In the genomic region with DNA sequence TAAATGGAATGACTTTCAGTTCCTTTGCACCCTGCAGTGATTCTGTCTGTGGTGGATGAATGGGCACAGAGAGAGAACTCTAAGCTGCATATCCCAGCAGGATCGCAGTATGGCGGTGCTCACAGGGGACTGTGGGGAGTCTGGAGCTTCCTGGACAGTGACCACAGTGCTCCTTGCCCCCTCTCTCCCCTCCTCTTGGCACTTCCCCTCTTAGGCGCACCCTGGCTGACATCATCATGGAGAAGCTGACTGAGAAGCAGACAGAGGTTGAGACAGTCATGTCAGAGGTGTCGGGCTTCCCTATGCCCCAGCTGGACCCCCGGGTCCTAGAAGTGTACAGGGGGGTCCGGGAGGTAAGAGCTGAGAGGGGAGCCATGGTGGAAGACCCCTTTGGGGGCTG, we compare ENCODE assay signal across 18 cellular contexts. TPM values are rescaled to one million over a fixed set of nuclear protein-coding genes. Genes with fewer than 3 reads are reported as not detected.
A peak's percentile ranks its signal among the peaks of the same experiment; 100 is the strongest.
DNase-seq lines count a peak whose midpoint lies in the region; ATAC-seq and TF ChIP-seq lines count a peak whose summit lies in the region.
"Had no signal": no experiment of that assay in that cellular context is flagged by ENCODE, and none has a peak within 500 bp of the region (broad histone marks: within the 10 kb centered on the region; RNA-seq: fewer than 3 reads in every experiment).

No MANE protein-coding gene starts in this region.

- H3K4me3 Mint-ChIP-seq in CD14-positive monocyte, result no peak overlapping the region
- no peak overlapping the region for H3K4me3 Mint-ChIP-seq in activated naive CD8-positive, alpha-beta T cell treated with anti-CD3 and anti-CD28 coated beads for 36 hours
- no peak overlapping the region for H3K4me3 Mint-ChIP-seq in natural killer cell treated with Interleukin-12 subunit alpha and Interleukin-12 subunit beta and Interleukin-15 and Interleukin-18, amount 100 ng/mL, for 72 hours

- H3K27ac ChIP-seq in KOPT-K1 (ENCODE audit: low read depth, low read length, poor library complexity, severe bottlenecking), result peak overlapping the region; percentile 14
- no peak overlapping the region for H3K27ac ChIP-seq in smooth muscle cell (ENCODE audit: low read depth)
- H3K27ac ChIP-seq: GM23248, SK-N-MC had no signal

- peaks cover 7% of the 10 kb centered on the region for H3K4me1 Mint-ChIP-seq in CD14-positive monocyte
- H3K4me1 Mint-ChIP-seq in activated naive CD8-positive, alpha-beta T cell treated with anti-CD3 and anti-CD28 coated beads for 36 hours, result peaks cover 33% of the 10 kb centered on the region
- peaks cover 39 to 53% of the 10 kb centered on the region in 2 donors for H3K4me1 Mint-ChIP-seq in natural killer cell treated with Interleukin-12 subunit alpha and Interleukin-12 subunit beta and Interleukin-15 and Interleukin-18, amount 100 ng/mL, for 72 hours (ENCODE audit: low read depth in 2 of 2)

- H3K9me3 Mint-ChIP-seq in CD14-positive monocyte, result no peaks in the 10 kb centered on the region
- no peaks in the 10 kb centered on the region for H3K9me3 Mint-ChIP-seq in activated naive CD8-positive, alpha-beta T cell treated with anti-CD3 and anti-CD28 coated beads for 36 hours
- no peaks in the 10 kb centered on the region for H3K9me3 Mint-ChIP-seq in natural killer cell treated with Interleukin-12 subunit alpha and Interleukin-12 subunit beta and Interleukin-15 and Interleukin-18, amount 100 ng/mL, for 72 hours

- H3K9ac ChIP-seq in smooth muscle cell (ENCODE audit: low read depth), result no peak overlapping the region
- H3K9ac ChIP-seq: GM23248 had no signal

- 100% methylated on average over 6 of the region's 6 CpGs for WGBS in smooth muscle cell (ENCODE audit: low lambda C conversion rate)

- H3K27me3 Mint-ChIP-seq in CD14-positive monocyte (ENCODE audit: low read depth in 3 of 3), result peaks cover 0 to 4% (median 0%) of the 10 kb centered on the region in 3 donors
- H3K27me3 Mint-ChIP-seq in activated naive CD8-positive, alpha-beta T cell treated with anti-CD3 and anti-CD28 coated beads for 36 hours, result no peaks in the 10 kb centered on the region
- H3K27me3 Mint-ChIP-seq in natural killer cell treated with Interleukin-12 subunit alpha and Interleukin-12 subunit beta and Interleukin-15 and Interleukin-18, amount 100 ng/mL, for 72 hours, result no peaks in the 10 kb centered on the region

- H3K4me1 ChIP-seq in mucosa of descending colon (ENCODE audit: low read depth), result no peaks in the 10 kb centered on the region
- no peaks in the 10 kb centered on the region for H3K4me1 ChIP-seq in smooth muscle cell (ENCODE audit: low read depth)

- CTCF ChIA-PET in HEK293T (lab: Yijun Ruan, JAX), result interaction anchor here (1.3 to 1.5 kb wide), 3 partner anchors 9 to 115 kb away, joined by 3 to 5 read pairs (median 4); a partner anchor contains a TSS

- H3K4me3 ChIP-seq in mucosa of descending colon, result no peak overlapping the region
- no peak overlapping the region for H3K4me3 ChIP-seq in smooth muscle cell
- H3K4me3 ChIP-seq: GM23248, SK-N-MC had no signal

- no peaks in the 10 kb centered on the region for H3K27me3 ChIP-seq in smooth muscle cell (ENCODE audit: low read depth)

- intact Hi-C loops in CD14-positive monocyte (cut with micrococcal nuclease), result loop anchor here in 1 of 2 donors (2.0 kb wide), 1 partner anchor 19 kb away; no protein-coding TSS in a partner anchor
- intact Hi-C loops in mucosa of descending colon (cut with DNase I, micrococcal nuclease), result loop anchor here (10.0 kb wide), 1 partner anchor 135 kb away; no protein-coding TSS in a partner anchor

- H2AFZ ChIP-seq in smooth muscle cell (ENCODE audit: low read depth), result no peak overlapping the region
- H2AFZ ChIP-seq: GM23248 had no signal

- peak overlapping the region in 4 of 7 donors; percentile 7 to 46 (median 34) for H3K27ac Mint-ChIP-seq in CD14-positive monocyte
- H3K27ac Mint-ChIP-seq in activated naive CD8-positive, alpha-beta T cell treated with anti-CD3 and anti-CD28 coated beads for 36 hours, result peak overlapping the region; percentile 25
- H3K27ac Mint-ChIP-seq in natural killer cell treated with Interleukin-12 subunit alpha and Interleukin-12 subunit beta and Interleukin-15 and Interleukin-18, amount 100 ng/mL, for 72 hours, result peak overlapping the region; percentile 40 to 66

- H3K4me2 ChIP-seq in smooth muscle cell, result no peak overlapping the region

- peaks cover 62 to 74% of the 10 kb centered on the region in 2 donors for H3K36me3 Mint-ChIP-seq in CD14-positive monocyte
- peaks cover 34% of the 10 kb centered on the region for H3K36me3 Mint-ChIP-seq in activated naive CD8-positive, alpha-beta T cell treated with anti-CD3 and anti-CD28 coated beads for 36 hours
- peaks cover 30% of the 10 kb centered on the region for H3K36me3 Mint-ChIP-seq in natural killer cell treated with Interleukin-12 subunit alpha and Interleukin-12 subunit beta and Interleukin-15 and Interleukin-18, amount 100 ng/mL, for 72 hours

- H3F3A ChIP-seq in smooth muscle cell (ENCODE audit: low read depth), result peaks cover 8% of the 10 kb centered on the region

- ATAC-seq in natural killer cell treated with Interleukin-12 subunit alpha and Interleukin-12 subunit beta and Interleukin-15 and Interleukin-18, amount 100 ng/mL, for 72 hours, result no peak
- ATAC-seq in mucosa of descending colon, result no peak
- ATAC-seq: Right ventricle myocardium inferior had no signal

- H3K36me3 ChIP-seq in KOPT-K1 (ENCODE audit: insufficient read depth, low read length) (peaks cover 98% of the 10 kb centered on the region), mucosa of descending colon (ENCODE audit: low read depth) (peaks cover 9% of the 10 kb centered on the region), smooth muscle cell (ENCODE audit: low read depth) (peaks cover 17% of the 10 kb centered on the region)

- peaks cover 13% of the 10 kb centered on the region for H3K79me2 ChIP-seq in smooth muscle cell (ENCODE audit: low read depth)

- no peak for DNase-seq in CD14-positive monocyte (ENCODE audit: low spot score)
- DNase-seq in activated naive CD8-positive, alpha-beta T cell treated with anti-CD3 and anti-CD28 coated beads for 36 hours, result no peak
- no peak for DNase-seq in natural killer cell treated with Interleukin-12 subunit alpha and Interleukin-12 subunit beta and Interleukin-15 and Interleukin-18, amount 100 ng/mL, for 72 hours (ENCODE audit: low spot score)
- no peak for DNase-seq in mucosa of descending colon
- no peak for DNase-seq in HEK293T (ENCODE audit: extremely low spot score)
- no peak for DNase-seq in smooth muscle cell (lab: John Stamatoyannopoulos, UW; ENCODE audit: unreplicated experiment)
- DNase-seq: ACHN, DMS79 treated with DMSO at 0.1 percent for 48 hours, GM23248, HCEC 1CT, KG1, NCI-H1092, NCI-H146, NCI-H2081 treated with DMSO at 0.1 percent for 48 hours, NCI-H524 had no signal

- H3K9me3 ChIP-seq in KOPT-K1 (ENCODE audit: insufficient read depth, low read length, poor library complexity, severe bottlenecking) (no peaks in the 10 kb centered on the region), mucosa of descending colon (no peaks in the 10 kb centered on the region), smooth muscle cell (replicated peaks; ENCODE audit: low read depth) (no peaks in the 10 kb centered on the region)

- POLR2A ChIA-PET in HEK293T (lab: Yijun Ruan, JAX), result interaction anchor here (1.4 to 2.6 kb wide), 3 partner anchors 9 to 10 kb away, joined by 7 to 14 read pairs (median 7); a partner anchor contains a TSS

- H4K20me1 ChIP-seq in smooth muscle cell (ENCODE audit: low read depth), result peaks cover 4% of the 10 kb centered on the region

- TF ChIP-seq CTCF in CD14-positive monocyte (IDR thresholded peaks at IDR 0.05) (no peak), mucosa of descending colon (IDR thresholded peaks at IDR 0.05) (no peak), smooth muscle cell (IDR thresholded peaks at IDR 0.05; ENCODE audit: borderline replicate concordance, insufficient read depth, poor library complexity, severe bottlenecking) (no peak)

TF ChIP-seq in HEK293T, 16 proteins besides CTCF, POLR2A, EP300 and RAD21 (continues in another document):
- TF ChIP-seq BHLHE40 (IDR thresholded peaks at IDR 0.05; ENCODE audit: borderline replicate concordance), result no peak
- TF ChIP-seq ZNF384 (IDR thresholded peaks at IDR 0.05), result no peak
- TF ChIP-seq SUZ12 (IDR thresholded peaks at IDR 0.05), result no peak

RNA-seq across cellular contexts. Expression of a gene that starts 8.6 kb away (rescaled TPM):
- polyA plus RNA-seq in CD14-positive monocyte (1 to 10 TPM; 2.7 to 3.9 TPM), smooth muscle cell (23.8 and 26.2 TPM in 2 replicates)
- 10 to 100 TPM; 75.7 to 79.1 TPM for total RNA-seq in activated naive CD8-positive, alpha-beta T cell treated with anti-CD3 and anti-CD28 coated beads for 36 hours
- 10 to 100 TPM; 48.3 to 73.9 TPM for total RNA-seq in natural killer cell treated with Interleukin-12 subunit alpha and Interleukin-12 subunit beta and Interleukin-15 and Interleukin-18, amount 100 ng/mL, for 72 hours
- total RNA-seq in mucosa of descending colon (10 to 100 TPM in 2 of 3 donors, 1 to 10 TPM in 1; 7.5 to 10.5 (median 10.2) TPM), smooth muscle cell (10.8 and 11.4 TPM in 2 replicates)

RNA-seq across cellular contexts. Expression of a gene that starts 9.0 kb away (rescaled TPM):
- polyA plus RNA-seq in CD14-positive monocyte, result 10 to 100 TPM; 13.6 to 16.2 TPM
- total RNA-seq in activated naive CD8-positive, alpha-beta T cell treated with anti-CD3 and anti-CD28 coated beads for 36 hours, result 10 to 100 TPM; 19.8 to 22.3 TPM
- total RNA-seq in natural killer cell treated with Interleukin-12 subunit alpha and Interleukin-12 subunit beta and Interleukin-15 and Interleukin-18, amount 100 ng/mL, for 72 hours, result 10 to 100 TPM; 25.5 to 33.0 TPM
- total RNA-seq in mucosa of descending colon, result 10 to 100 TPM; 15.5 to 21.2 (median 18.6) TPM
- total RNA-seq in smooth muscle cell, result 13.2 and 13.4 TPM in 2 replicates
- 14.0 and 14.9 TPM in 2 replicates for polyA plus RNA-seq in smooth muscle cell

RNA-seq across cellular contexts. Expression of a gene that starts 11.7 kb away (rescaled TPM):
- polyA plus RNA-seq in CD14-positive monocyte, result 100 to 1,000 TPM; 259 to 273 TPM
- total RNA-seq in activated naive CD8-positive, alpha-beta T cell treated with anti-CD3 and anti-CD28 coated beads for 36 hours, result 100 to 1,000 TPM; 396 to 403 TPM
- 100 to 1,000 TPM; 382 to 466 TPM for total RNA-seq in natural killer cell treated with Interleukin-12 subunit alpha and Interleukin-12 subunit beta and Interleukin-15 and Interleukin-18, amount 100 ng/mL, for 72 hours
- total RNA-seq in mucosa of descending colon, result 10 to 100 TPM; 51.2 to 69.1 (median 60.0) TPM
- total RNA-seq in smooth muscle cell, result 31.5 and 48.0 TPM in 2 replicates
- polyA plus RNA-seq in smooth muscle cell, result 84.2 and 107 TPM in 2 replicates

RNA-seq across cellular contexts. Expression of a gene that starts 34.7 kb away (rescaled TPM):
- under 1 TPM; 0.08 to 0.37 TPM for polyA plus RNA-seq in CD14-positive monocyte
- 1 to 10 TPM; 4.4 to 4.5 TPM for total RNA-seq in activated naive CD8-positive, alpha-beta T cell treated with anti-CD3 and anti-CD28 coated beads for 36 hours
- total RNA-seq in natural killer cell treated with Interleukin-12 subunit alpha and Interleukin-12 subunit beta and Interleukin-15 and Interleukin-18, amount 100 ng/mL, for 72 hours, result 10 to 100 TPM in 1 of 2 donors, 1 to 10 TPM in 1; 8.2 to 15.3 TPM
- total RNA-seq in mucosa of descending colon, result 1 to 10 TPM; 2.8 to 3.7 (median 3.2) TPM
- total RNA-seq in smooth muscle cell, result 2.3 and 5.2 TPM in 2 replicates
- 1.9 and 3.0 TPM in 2 replicates for polyA plus RNA-seq in smooth muscle cell
